8 cellular contexts compared by ENCODE assay signal in genomic region chr7:134779741-134780065, GRCh38. TPM values are rescaled to one million over a fixed set of nuclear protein-coding genes. Genes with fewer than 3 reads are reported as not detected.
DNase-seq lines count a peak whose midpoint lies in the region; ATAC-seq and TF ChIP-seq lines count a peak whose summit lies in the region.

No MANE protein-coding gene starts in this region.

- peak; percentile 20 for ATAC-seq in left lobe of liver

- H3K4me2 ChIP-seq in smooth muscle cell: peak overlapping the region; percentile 93

- no peaks in the 10 kb centered on the region for H3K27me3 ChIP-seq in smooth muscle cell (ENCODE audit: low read depth)

- peaks cover 29% of the 10 kb centered on the region for H3K4me1 ChIP-seq in smooth muscle cell (ENCODE audit: low read depth)

- TF ChIP-seq CTCF in HFF-Myc (IDR thresholded peaks at IDR 0.05; ENCODE audit: low read depth, low read length, missing control alignments) (no peak), coronary artery (IDR thresholded peaks at IDR 0.05) (no peak), smooth muscle cell (IDR thresholded peaks at IDR 0.05; ENCODE audit: borderline replicate concordance, insufficient read depth, poor library complexity, severe bottlenecking) (no peak), GM10266 (IDR thresholded peaks at IDR 0.05; ENCODE audit: control insufficient read depth, insufficient read depth, low read depth, missing control alignments) (no peak)

- WGBS in smooth muscle cell (ENCODE audit: low lambda C conversion rate): 0% methylated on average over 4 of the region's 4 CpGs

- H3K9me3 ChIP-seq in smooth muscle cell (replicated peaks; ENCODE audit: low read depth): no peaks in the 10 kb centered on the region

- H3K79me2 ChIP-seq in smooth muscle cell (ENCODE audit: low read depth): peaks cover 56% of the 10 kb centered on the region

- peak overlapping the region; percentile 87 for H3K9ac ChIP-seq in smooth muscle cell (ENCODE audit: low read depth)

- no peaks in the 10 kb centered on the region for H3K36me3 ChIP-seq in smooth muscle cell (ENCODE audit: low read depth)

- DNase-seq in HFF-Myc (ENCODE audit: extremely low read depth, low read depth) (no peak), coronary artery (ENCODE audit: low spot score) (no peak), left lobe of liver (ENCODE audit: low spot score) (no peak), smooth muscle cell (lab: John Stamatoyannopoulos, UW; ENCODE audit: unreplicated experiment) (no peak), GM10266 (ENCODE audit: extremely low spot score) (no peak), NCI-H524 treated with DMSO at 0.1 percent for 48 hours (lab: John Stamatoyannopoulos, UW) (no peak), iPS-NIHi11 (ENCODE audit: low spot score) (no peak)
- DNase-seq in activated CD8-positive, alpha-beta memory T cell treated with anti-CD3 and anti-CD28 coated beads, Interleukin-2, amount 50 U/mL, for 48 hours: no peak

- peaks cover 47% of the 10 kb centered on the region for H3F3A ChIP-seq in smooth muscle cell (ENCODE audit: low read depth)

- H4K20me1 ChIP-seq in smooth muscle cell (ENCODE audit: low read depth): peaks cover 52% of the 10 kb centered on the region

- peak overlapping the region; percentile 81 to 88 for H3K27ac ChIP-seq in coronary artery
- H3K27ac ChIP-seq in smooth muscle cell (ENCODE audit: low read depth): peak overlapping the region; percentile 92

- H3K4me3 ChIP-seq in HFF-Myc (replicated peaks; ENCODE audit: low read depth, low read length) (peak overlapping the region; percentile 66), coronary artery (peak overlapping the region; percentile 72), smooth muscle cell (peak overlapping the region; percentile 89)

- H2AFZ ChIP-seq in smooth muscle cell (ENCODE audit: low read depth): no peak overlapping the region

RNA-seq across cellular contexts. Expression of gene CALD1, which starts 0.3 kb away (rescaled TPM):
- total RNA-seq in left lobe of liver (145 TPM), smooth muscle cell (948 and 1,024 TPM in 2 replicates)
- 1,552 and 1,869 TPM in 2 replicates for polyA plus RNA-seq in smooth muscle cell
